In the genomic region with DNA sequence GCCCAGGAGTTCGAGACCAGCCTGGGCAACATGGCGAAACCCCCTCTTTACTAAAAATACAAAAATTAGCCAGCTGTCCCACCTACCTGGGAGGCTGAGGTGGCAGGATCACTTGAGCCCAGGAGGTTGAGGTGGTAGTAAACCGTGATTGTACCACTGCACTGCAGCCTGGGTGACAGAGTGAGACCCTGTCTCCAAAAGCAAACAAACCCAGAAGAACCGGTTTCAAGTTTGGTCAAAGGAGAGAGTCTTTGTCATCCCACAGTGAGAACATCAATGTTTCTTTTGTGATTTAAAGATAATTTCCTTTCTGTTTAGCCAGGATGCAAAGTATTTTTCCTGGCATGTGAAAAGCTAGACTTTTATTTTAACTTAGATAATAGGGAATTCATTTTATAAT, we compare ENCODE assay signal across 18 cellular contexts. TPM values are rescaled to one million over a fixed set of nuclear protein-coding genes. Genes with fewer than 3 reads are reported as not detected.
A peak's percentile ranks its signal among the peaks of the same experiment; 100 is the strongest.
DNase-seq lines count a peak whose midpoint lies in the region; ATAC-seq and TF ChIP-seq lines count a peak whose summit lies in the region.
"Had no signal": no experiment of that assay in that cellular context is flagged by ENCODE, and none has a peak within 500 bp of the region (broad histone marks: within the 10 kb centered on the region; RNA-seq: fewer than 3 reads in every experiment).

No MANE protein-coding gene starts in this region.

- peak; percentile 15 for DNase-seq in Calu3
- DNase-seq in H9: peak; percentile 51
- DNase-seq in iPS DF 6.9 (ENCODE audit: low read depth, low spot score): peak; percentile 18
- no peak for DNase-seq in CD4-positive, alpha-beta T cell
- DNase-seq in activated CD4-positive, CD25-positive, alpha-beta regulatory T cell (lab: John Stamatoyannopoulos, UW): no peak
- DNase-seq: BE2C; CD4-positive, CD25-positive, alpha-beta regulatory T cell; COR-L47; DMS 273 treated with DMSO at 0.1 percent for 48 hours; NCI-H1092; NCI-H1436; NCI-H187 treated with DMSO at 0.1 percent for 48 hours; NCI-H2227 treated with DMSO at 0.1 percent for 48 hours; NCI-H524; Right ventricle myocardium superior had no signal

- H3K9me3 ChIP-seq in H9 (ENCODE audit: control insufficient read depth, low read depth, low read length): no peaks in the 10 kb centered on the region
- no peaks in the 10 kb centered on the region for H3K9me3 ChIP-seq in iPS DF 6.9 (ENCODE audit: control insufficient read depth, insufficient read depth, low read length)
- H3K9me3 ChIP-seq in CD4-positive, alpha-beta T cell (ENCODE audit: control insufficient read depth, low read length): no peaks in the 10 kb centered on the region
- H3K9me3 ChIP-seq: BE2C had no signal

- H3K27ac Mint-ChIP-seq in Calu3 (ENCODE audit: unreplicated experiment) (no peak overlapping the region), H9 (peak overlapping the region; percentile 92 to 99 (median 96); a peak in 4 of 7 replicates)
- H3K27ac Mint-ChIP-seq in CD4-positive, alpha-beta T cell: no peak overlapping the region

- no peaks in the 10 kb centered on the region for H3K79me2 ChIP-seq in H9 (ENCODE audit: insufficient read depth, low read length)

- no peak for ATAC-seq in GM18858 (IDR thresholded peaks at IDR 0.05; ENCODE audit: unreplicated experiment)
- no peak for ATAC-seq in CD4-positive, alpha-beta T cell (ENCODE audit: poor library complexity)
- ATAC-seq: K562 had no signal

- H3K23ac ChIP-seq in H9 (ENCODE audit: insufficient read length, low read depth, low read length): no peak overlapping the region

- no TSS peak for BruUV-seq in Calu3 (replicated peaks; lab: Mats Ljungman, UMichigan)

- H3K4me1 Mint-ChIP-seq in Calu3 (ENCODE audit: low read depth, unreplicated experiment) (peaks cover 18% of the 10 kb centered on the region), H9 (peaks cover 54 to 61% of the 10 kb centered on the region in 2 experiments)
- H3K4me1 Mint-ChIP-seq in CD4-positive, alpha-beta T cell (ENCODE audit: low read depth): peaks cover 34% of the 10 kb centered on the region

- TF ChIP-seq CTCF in Calu3 (IDR thresholded peaks at IDR 0.05; ENCODE audit: unreplicated experiment) (no peak), H9 (conservative IDR thresholded peaks at IDR 0.05) (no peak), VCaP (conservative IDR thresholded peaks at IDR 0.05) (no peak)
- TF ChIP-seq CTCF in CD4-positive, alpha-beta T cell (IDR thresholded peaks at IDR 0.05): no peak

- no peak overlapping the region for H3K4me3 ChIP-seq in iPS DF 6.9 (ENCODE audit: low read length)
- H3K4me3 ChIP-seq: K562 had no signal

- H3K27ac ChIP-seq in H9 (ENCODE audit: insufficient read length, low read depth, low read length): peak overlapping the region; percentile 51
- peak overlapping the region; percentile 60 for H3K27ac ChIP-seq in VCaP
- H3K27ac ChIP-seq in iPS DF 6.9 (ENCODE audit: low read length): no peak overlapping the region
- H3K27ac ChIP-seq in CD4-positive, alpha-beta T cell (ENCODE audit: low read depth, low read length): no peak overlapping the region

- H3K9ac ChIP-seq in H9 (ENCODE audit: extremely low read depth, insufficient read length, low read length): no peak overlapping the region

- CTCF ChIA-PET in Calu3 (lab: Charles Lee): no interaction called here
- CTCF ChIA-PET in CD4-positive, alpha-beta T cell (lab: Charles Lee): no interaction called here

- H4K20me1 ChIP-seq in H9 (ENCODE audit: control insufficient read depth, insufficient read depth, insufficient read length): no peaks in the 10 kb centered on the region

- no peak overlapping the region for H2AFZ ChIP-seq in H9 (ENCODE audit: low read length)

- intact Hi-C loops in Calu3 (cut with micrococcal nuclease; ENCODE audit: unreplicated experiment): no loop called here
- intact Hi-C loops in CD4-positive, alpha-beta T cell (cut with DNase I, micrococcal nuclease): loop anchor here (10.0 kb wide), 1 partner anchor 47 kb away; no protein-coding TSS in a partner anchor

- no peak overlapping the region for H2BK5ac ChIP-seq in H9 (ENCODE audit: insufficient read length, low read length)

- H3K36me3 ChIP-seq in iPS DF 6.9 (ENCODE audit: control insufficient read depth, insufficient read depth, low read length): no peaks in the 10 kb centered on the region
- H3K36me3 ChIP-seq: BE2C had no signal

- no peak overlapping the region for H3K4me2 ChIP-seq in H9 (ENCODE audit: insufficient read depth, insufficient read length, low read length)

- H2BK15ac ChIP-seq in H9 (ENCODE audit: low read depth, low read length): no peak overlapping the region

- no CpG with 5 or more reads among the region's 4 CpGs for WGBS in H9 (ENCODE audit: extremely low coverage, insufficient read length, low lambda C conversion rate)
- no CpG with 5 or more reads among the region's 4 CpGs for WGBS in iPS DF 6.9 (ENCODE audit: insufficient coverage, insufficient read length)

- H3K4ac ChIP-seq in H9 (ENCODE audit: low read depth, low read length): no peak overlapping the region

- peak overlapping the region; percentile 15 for H3K18ac ChIP-seq in H9 (ENCODE audit: insufficient read length, low read depth, low read length)

- no peak overlapping the region for H2BK120ac ChIP-seq in H9 (ENCODE audit: low read depth, low read length, poor library complexity, severe bottlenecking)

- H3K9me3 Mint-ChIP-seq in Calu3 (ENCODE audit: low read depth, unreplicated experiment): no peaks in the 10 kb centered on the region
- no peaks in the 10 kb centered on the region; a peak in 1 of 5 replicates for H3K9me3 Mint-ChIP-seq in H9
- no peaks in the 10 kb centered on the region for H3K9me3 Mint-ChIP-seq in CD4-positive, alpha-beta T cell

- no peak overlapping the region for H2BK12ac ChIP-seq in H9 (ENCODE audit: insufficient read length, low read depth, low read length)

- H3K79me1 ChIP-seq in H9 (ENCODE audit: insufficient read depth, low read depth, low read length, poor library complexity, severe bottlenecking): peaks cover 3% of the 10 kb centered on the region

- H3K4me1 ChIP-seq in H9 (ENCODE audit: insufficient read depth, low read length): peaks cover 12% of the 10 kb centered on the region
- H3K4me1 ChIP-seq in iPS DF 6.9 (ENCODE audit: control insufficient read depth, insufficient read depth, low read length): peaks cover 4% of the 10 kb centered on the region
- H3K4me1 ChIP-seq: BE2C had no signal

- no peak overlapping the region for H3K56ac ChIP-seq in H9 (ENCODE audit: insufficient read length, low read depth, low read length)

- no peaks in the 10 kb centered on the region for H3K23me2 ChIP-seq in H9 (ENCODE audit: insufficient read length, low read depth, low read length, poor library complexity, severe bottlenecking)

- H3K27me3 Mint-ChIP-seq in Calu3 (ENCODE audit: unreplicated experiment): no peaks in the 10 kb centered on the region
- no peaks in the 10 kb centered on the region for H3K27me3 Mint-ChIP-seq in H9 (ENCODE audit: low read depth)
- H3K27me3 Mint-ChIP-seq in CD4-positive, alpha-beta T cell: no peaks in the 10 kb centered on the region
- H3K27me3 Mint-ChIP-seq: CD4-positive, CD25-positive, alpha-beta regulatory T cell had no signal

- H4K91ac ChIP-seq in H9 (ENCODE audit: insufficient read length, low read depth, low read length): no peak overlapping the region

- H3K14ac ChIP-seq in H9 (ENCODE audit: insufficient read depth, low read length): no peak overlapping the region

- no peak overlapping the region for H2AK5ac ChIP-seq in H9 (ENCODE audit: insufficient read length, low read length)

- no peak overlapping the region for H2BK20ac ChIP-seq in H9 (ENCODE audit: low read depth, low read length, poor library complexity, severe bottlenecking)

- H3K4me3 Mint-ChIP-seq in Calu3 (ENCODE audit: low read depth, unreplicated experiment) (no peak overlapping the region), H9 (no peak overlapping the region)
- no peak overlapping the region for H3K4me3 Mint-ChIP-seq in CD4-positive, alpha-beta T cell

- H3K36me3 Mint-ChIP-seq in Calu3 (ENCODE audit: insufficient read depth, unreplicated experiment) (no peaks in the 10 kb centered on the region), H9 (ENCODE audit: insufficient read depth in 1 of 3, low read depth in 3 of 3) (peaks cover 0 to 22% (median 3%) of the 10 kb centered on the region in 3 experiments; a peak in 5 of 7 replicates)
- H3K36me3 Mint-ChIP-seq in CD4-positive, alpha-beta T cell (ENCODE audit: low read depth): peaks cover 11% of the 10 kb centered on the region

- no peak overlapping the region for H4K5ac ChIP-seq in H9 (ENCODE audit: insufficient read length, low read depth, low read length)

- no peak overlapping the region for H4K8ac ChIP-seq in H9 (replicated peaks; ENCODE audit: insufficient read length, low read depth, low read length)

- no peak overlapping the region for H3T11ph ChIP-seq in H9 (ENCODE audit: low read length)

- POLR2A ChIA-PET in CD4-positive, alpha-beta T cell (lab: Charles Lee): no interaction called here

- H3K27me3 ChIP-seq in H9 (ENCODE audit: insufficient read depth, low read length) (no peaks in the 10 kb centered on the region), iPS DF 6.9 (ENCODE audit: control insufficient read depth, insufficient read depth, low read length) (no peaks in the 10 kb centered on the region)
- H3K27me3 ChIP-seq in CD4-positive, alpha-beta T cell (ENCODE audit: control insufficient read depth, insufficient read depth, low read length): no peaks in the 10 kb centered on the region
- H3K27me3 ChIP-seq: BE2C had no signal

RNA-seq across cellular contexts. Expression of a gene that starts 26.7 kb away (rescaled TPM):
- 10.7 and 13.7 TPM in 2 replicates for total RNA-seq in Calu3 (2022)
- total RNA-seq in H9 (2021): 43.8 and 47.3 TPM in 2 replicates
- 10 to 100 TPM; 12.5 to 12.6 TPM for total RNA-seq in CD4-positive, alpha-beta T cell

Comparison
In these comparisons a context has a peak if more than half of its experiments do, and no peak if none do; other contexts are left out.
1. DNase-seq: peak in Calu3 (single experiment), H9 (single experiment) and iPS DF 6.9 (single experiment); none in CD4-positive, alpha-beta T cell (0 of 10) and activated CD4-positive, CD25-positive, alpha-beta regulatory T cell (0 of 4).
2. H3K27ac Mint-ChIP-seq: peak in H9 (3 of 3); none in Calu3 (single experiment) and CD4-positive, alpha-beta T cell (single experiment).
3. H3K27ac ChIP-seq: peak in H9 (single experiment) and VCaP (single experiment); none in iPS DF 6.9 (single experiment) and CD4-positive, alpha-beta T cell (single experiment).